Comparison of ENCODE assay signal across 1 cellular context in the genomic region with DNA sequence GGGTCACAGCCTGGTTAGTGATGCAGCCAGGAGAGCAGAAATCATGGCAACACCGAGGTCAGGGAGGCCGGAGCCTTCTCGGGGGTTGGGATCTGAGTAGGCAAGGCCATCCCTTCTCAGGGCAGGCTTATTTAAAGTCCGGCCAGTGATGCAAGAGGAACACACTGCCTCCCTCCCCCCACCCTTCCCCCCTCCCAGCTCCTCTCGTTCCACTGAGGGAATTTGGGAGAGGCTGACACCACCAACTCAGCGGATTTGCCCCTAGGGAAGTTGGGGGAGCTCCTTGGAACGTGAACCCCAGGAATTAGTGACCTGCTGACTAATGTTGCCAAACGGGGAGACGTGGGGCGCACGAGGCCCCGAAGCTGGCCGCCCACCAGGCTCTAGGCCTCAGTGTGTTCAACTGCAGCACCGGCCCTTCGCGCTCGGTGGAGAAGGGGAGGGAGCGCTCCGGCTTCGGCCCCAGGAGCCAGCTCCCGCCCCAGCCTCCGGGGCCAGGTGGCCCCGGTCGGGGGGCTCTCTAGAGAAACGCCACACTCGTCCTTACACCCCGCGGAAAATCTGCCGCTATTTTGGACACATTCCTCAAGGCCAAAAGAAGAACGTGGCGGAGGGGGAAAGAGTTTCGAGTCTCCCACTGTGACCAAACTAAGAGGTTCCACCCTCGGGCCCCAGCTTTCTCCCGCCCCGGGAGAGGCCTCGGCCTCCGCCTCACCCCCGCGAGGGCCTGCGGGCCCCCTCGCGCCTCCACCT.
TF ChIP-seq lines count a peak whose summit lies in the region.

No MANE protein-coding gene starts in this region.

TF ChIP-seq in HEK293, 187 proteins besides CTCF, POLR2A, EP300 and RAD21 (continued from another document):
- TF ChIP-seq, protein P1, sequence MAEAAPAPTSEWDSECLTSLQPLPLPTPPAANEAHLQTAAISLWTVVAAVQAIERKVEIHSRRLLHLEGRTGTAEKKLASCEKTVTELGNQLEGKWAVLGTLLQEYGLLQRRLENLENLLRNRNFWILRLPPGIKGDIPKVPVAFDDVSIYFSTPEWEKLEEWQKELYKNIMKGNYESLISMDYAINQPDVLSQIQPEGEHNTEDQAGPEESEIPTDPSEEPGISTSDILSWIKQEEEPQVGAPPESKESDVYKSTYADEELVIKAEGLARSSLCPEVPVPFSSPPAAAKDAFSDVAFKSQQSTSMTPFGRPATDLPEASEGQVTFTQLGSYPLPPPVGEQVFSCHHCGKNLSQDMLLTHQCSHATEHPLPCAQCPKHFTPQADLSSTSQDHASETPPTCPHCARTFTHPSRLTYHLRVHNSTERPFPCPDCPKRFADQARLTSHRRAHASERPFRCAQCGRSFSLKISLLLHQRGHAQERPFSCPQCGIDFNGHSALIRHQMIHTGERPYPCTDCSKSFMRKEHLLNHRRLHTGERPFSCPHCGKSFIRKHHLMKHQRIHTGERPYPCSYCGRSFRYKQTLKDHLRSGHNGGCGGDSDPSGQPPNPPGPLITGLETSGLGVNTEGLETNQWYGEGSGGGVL (tag by site-specific recombination; IDR thresholded peaks at IDR 0.05) = peak; percentile 68
- TF ChIP-seq ZNF138 (tag by site-specific recombination; IDR thresholded peaks at IDR 0.05; ENCODE audit: borderline replicate concordance) = no peak
- TF ChIP-seq ZBTB8A (tag by site-specific recombination; IDR thresholded peaks at IDR 0.05) = peak; percentile 6; the same call in 1 of the 2 replicates
- TF ChIP-seq, protein P2, sequence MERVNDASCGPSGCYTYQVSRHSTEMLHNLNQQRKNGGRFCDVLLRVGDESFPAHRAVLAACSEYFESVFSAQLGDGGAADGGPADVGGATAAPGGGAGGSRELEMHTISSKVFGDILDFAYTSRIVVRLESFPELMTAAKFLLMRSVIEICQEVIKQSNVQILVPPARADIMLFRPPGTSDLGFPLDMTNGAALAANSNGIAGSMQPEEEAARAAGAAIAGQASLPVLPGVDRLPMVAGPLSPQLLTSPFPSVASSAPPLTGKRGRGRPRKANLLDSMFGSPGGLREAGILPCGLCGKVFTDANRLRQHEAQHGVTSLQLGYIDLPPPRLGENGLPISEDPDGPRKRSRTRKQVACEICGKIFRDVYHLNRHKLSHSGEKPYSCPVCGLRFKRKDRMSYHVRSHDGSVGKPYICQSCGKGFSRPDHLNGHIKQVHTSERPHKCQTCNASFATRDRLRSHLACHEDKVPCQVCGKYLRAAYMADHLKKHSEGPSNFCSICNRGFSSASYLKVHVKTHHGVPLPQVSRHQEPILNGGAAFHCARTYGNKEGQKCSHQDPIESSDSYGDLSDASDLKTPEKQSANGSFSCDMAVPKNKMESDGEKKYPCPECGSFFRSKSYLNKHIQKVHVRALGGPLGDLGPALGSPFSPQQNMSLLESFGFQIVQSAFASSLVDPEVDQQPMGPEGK (tag by site-specific recombination; IDR thresholded peaks at IDR 0.05) = peak; percentile 5; the same call in 1 of the 2 replicates
- TF ChIP-seq, protein P3, sequence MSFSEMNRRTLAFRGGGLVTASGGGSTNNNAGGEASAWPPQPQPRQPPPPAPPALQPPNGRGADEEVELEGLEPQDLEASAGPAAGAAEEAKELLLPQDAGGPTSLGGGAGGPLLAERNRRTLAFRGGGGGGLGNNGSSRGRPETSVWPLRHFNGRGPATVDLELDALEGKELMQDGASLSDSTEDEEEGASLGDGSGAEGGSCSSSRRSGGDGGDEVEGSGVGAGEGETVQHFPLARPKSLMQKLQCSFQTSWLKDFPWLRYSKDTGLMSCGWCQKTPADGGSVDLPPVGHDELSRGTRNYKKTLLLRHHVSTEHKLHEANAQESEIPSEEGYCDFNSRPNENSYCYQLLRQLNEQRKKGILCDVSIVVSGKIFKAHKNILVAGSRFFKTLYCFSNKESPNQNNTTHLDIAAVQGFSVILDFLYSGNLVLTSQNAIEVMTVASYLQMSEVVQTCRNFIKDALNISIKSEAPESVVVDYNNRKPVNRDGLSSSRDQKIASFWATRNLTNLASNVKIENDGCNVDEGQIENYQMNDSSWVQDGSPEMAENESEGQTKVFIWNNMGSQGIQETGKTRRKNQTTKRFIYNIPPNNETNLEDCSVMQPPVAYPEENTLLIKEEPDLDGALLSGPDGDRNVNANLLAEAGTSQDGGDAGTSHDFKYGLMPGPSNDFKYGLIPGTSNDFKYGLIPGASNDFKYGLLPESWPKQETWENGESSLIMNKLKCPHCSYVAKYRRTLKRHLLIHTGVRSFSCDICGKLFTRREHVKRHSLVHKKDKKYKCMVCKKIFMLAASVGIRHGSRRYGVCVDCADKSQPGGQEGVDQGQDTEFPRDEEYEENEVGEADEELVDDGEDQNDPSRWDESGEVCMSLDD (tag by site-specific recombination; IDR thresholded peaks at IDR 0.05) = peak; percentile 57; the same call in 1 of the 2 replicates
- TF ChIP-seq ZNF394 (tag by site-specific recombination; IDR thresholded peaks at IDR 0.05; ENCODE audit: borderline replicate concordance) = no peak
- peak; percentile 11; the same call in 1 of the 2 replicates for TF ChIP-seq KLF1 (tag by site-specific recombination; IDR thresholded peaks at IDR 0.05)
- TF ChIP-seq ZEB2 (tag by site-specific recombination; IDR thresholded peaks at IDR 0.05) = 0 out of 2 replicates have a peak, but pooled peaks have one; percentile 16
- TF ChIP-seq GLIS2 (tag by site-specific recombination; IDR thresholded peaks at IDR 0.05) = peak; percentile 83
- TF ChIP-seq SP2 (tag by site-specific recombination; IDR thresholded peaks at IDR 0.05) = peak; percentile 43
- TF ChIP-seq, protein P4, sequence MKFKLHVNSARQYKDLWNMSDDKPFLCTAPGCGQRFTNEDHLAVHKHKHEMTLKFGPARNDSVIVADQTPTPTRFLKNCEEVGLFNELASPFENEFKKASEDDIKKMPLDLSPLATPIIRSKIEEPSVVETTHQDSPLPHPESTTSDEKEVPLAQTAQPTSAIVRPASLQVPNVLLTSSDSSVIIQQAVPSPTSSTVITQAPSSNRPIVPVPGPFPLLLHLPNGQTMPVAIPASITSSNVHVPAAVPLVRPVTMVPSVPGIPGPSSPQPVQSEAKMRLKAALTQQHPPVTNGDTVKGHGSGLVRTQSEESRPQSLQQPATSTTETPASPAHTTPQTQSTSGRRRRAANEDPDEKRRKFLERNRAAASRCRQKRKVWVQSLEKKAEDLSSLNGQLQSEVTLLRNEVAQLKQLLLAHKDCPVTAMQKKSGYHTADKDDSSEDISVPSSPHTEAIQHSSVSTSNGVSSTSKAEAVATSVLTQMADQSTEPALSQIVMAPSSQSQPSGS (tag by site-specific recombination; IDR thresholded peaks at IDR 0.05; ENCODE audit: low read depth) = no peak
- TF ChIP-seq EGR2 (tag by site-specific recombination; IDR thresholded peaks at IDR 0.05; ENCODE audit: low read depth) = peak; percentile 17; the same call in 1 of the 2 replicates
- TF ChIP-seq ZNF548 (tag by site-specific recombination; IDR thresholded peaks at IDR 0.05) = no peak
- 0 out of 2 replicates have a peak, but pooled peaks have one; percentile 27 for TF ChIP-seq ZNF24 (tag by site-specific recombination; IDR thresholded peaks at IDR 0.05)
- TF ChIP-seq KLF9 (tag by site-specific recombination; IDR thresholded peaks at IDR 0.05; ENCODE audit: low read depth) = peak; percentile 33; the same call in 1 of the 2 replicates
- no peak for TF ChIP-seq ZFP3 (tag by site-specific recombination; IDR thresholded peaks at IDR 0.05; ENCODE audit: low read depth)
- TF ChIP-seq, protein P5, sequence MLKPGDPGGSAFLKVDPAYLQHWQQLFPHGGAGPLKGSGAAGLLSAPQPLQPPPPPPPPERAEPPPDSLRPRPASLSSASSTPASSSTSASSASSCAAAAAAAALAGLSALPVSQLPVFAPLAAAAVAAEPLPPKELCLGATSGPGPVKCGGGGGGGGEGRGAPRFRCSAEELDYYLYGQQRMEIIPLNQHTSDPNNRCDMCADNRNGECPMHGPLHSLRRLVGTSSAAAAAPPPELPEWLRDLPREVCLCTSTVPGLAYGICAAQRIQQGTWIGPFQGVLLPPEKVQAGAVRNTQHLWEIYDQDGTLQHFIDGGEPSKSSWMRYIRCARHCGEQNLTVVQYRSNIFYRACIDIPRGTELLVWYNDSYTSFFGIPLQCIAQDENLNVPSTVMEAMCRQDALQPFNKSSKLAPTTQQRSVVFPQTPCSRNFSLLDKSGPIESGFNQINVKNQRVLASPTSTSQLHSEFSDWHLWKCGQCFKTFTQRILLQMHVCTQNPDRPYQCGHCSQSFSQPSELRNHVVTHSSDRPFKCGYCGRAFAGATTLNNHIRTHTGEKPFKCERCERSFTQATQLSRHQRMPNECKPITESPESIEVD (tag by site-specific recombination; IDR thresholded peaks at IDR 0.05) = no peak
- TF ChIP-seq, protein P6, sequence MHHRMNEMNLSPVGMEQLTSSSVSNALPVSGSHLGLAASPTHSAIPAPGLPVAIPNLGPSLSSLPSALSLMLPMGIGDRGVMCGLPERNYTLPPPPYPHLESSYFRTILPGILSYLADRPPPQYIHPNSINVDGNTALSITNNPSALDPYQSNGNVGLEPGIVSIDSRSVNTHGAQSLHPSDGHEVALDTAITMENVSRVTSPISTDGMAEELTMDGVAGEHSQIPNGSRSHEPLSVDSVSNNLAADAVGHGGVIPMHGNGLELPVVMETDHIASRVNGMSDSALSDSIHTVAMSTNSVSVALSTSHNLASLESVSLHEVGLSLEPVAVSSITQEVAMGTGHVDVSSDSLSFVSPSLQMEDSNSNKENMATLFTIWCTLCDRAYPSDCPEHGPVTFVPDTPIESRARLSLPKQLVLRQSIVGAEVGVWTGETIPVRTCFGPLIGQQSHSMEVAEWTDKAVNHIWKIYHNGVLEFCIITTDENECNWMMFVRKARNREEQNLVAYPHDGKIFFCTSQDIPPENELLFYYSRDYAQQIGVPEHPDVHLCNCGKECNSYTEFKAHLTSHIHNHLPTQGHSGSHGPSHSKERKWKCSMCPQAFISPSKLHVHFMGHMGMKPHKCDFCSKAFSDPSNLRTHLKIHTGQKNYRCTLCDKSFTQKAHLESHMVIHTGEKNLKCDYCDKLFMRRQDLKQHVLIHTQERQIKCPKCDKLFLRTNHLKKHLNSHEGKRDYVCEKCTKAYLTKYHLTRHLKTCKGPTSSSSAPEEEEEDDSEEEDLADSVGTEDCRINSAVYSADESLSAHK (tag by site-specific recombination; IDR thresholded peaks at IDR 0.05) = peak; percentile 64
- TF ChIP-seq ZSCAN30 (tag by site-specific recombination; IDR thresholded peaks at IDR 0.05) = peak; percentile 40; the same call in 1 of the 2 replicates
- TF ChIP-seq, protein P7, sequence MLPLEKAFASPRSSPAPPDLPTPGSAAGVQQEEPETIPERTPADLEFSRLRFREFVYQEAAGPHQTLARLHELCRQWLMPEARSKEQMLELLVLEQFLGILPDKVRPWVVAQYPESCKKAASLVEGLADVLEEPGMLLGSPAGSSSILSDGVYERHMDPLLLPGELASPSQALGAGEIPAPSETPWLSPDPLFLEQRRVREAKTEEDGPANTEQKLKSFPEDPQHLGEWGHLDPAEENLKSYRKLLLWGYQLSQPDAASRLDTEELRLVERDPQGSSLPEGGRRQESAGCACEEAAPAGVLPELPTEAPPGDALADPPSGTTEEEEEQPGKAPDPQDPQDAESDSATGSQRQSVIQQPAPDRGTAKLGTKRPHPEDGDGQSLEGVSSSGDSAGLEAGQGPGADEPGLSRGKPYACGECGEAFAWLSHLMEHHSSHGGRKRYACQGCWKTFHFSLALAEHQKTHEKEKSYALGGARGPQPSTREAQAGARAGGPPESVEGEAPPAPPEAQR (tag by site-specific recombination; IDR thresholded peaks at IDR 0.05) = no peak
- TF ChIP-seq ZBTB1 (tag by site-specific recombination; IDR thresholded peaks at IDR 0.05) = no peak
- TF ChIP-seq ZFHX2 (tag by site-specific recombination; conservative IDR thresholded peaks at IDR 0.05) = peak; percentile 67
- no peak for TF ChIP-seq ZNF707 (tag by site-specific recombination; IDR thresholded peaks at IDR 0.05)
- no peak for TF ChIP-seq ZNF571 (tag by site-specific recombination; IDR thresholded peaks at IDR 0.05)
- 0 out of 2 replicates have a peak, but pooled peaks have one; percentile 28 for TF ChIP-seq KLF10 (tag by site-specific recombination; IDR thresholded peaks at IDR 0.05)
- peak; percentile 6; the same call in 1 of the 2 replicates for TF ChIP-seq ZNF423 (tag by site-specific recombination; IDR thresholded peaks at IDR 0.05)
- TF ChIP-seq YY1 (tag by site-specific recombination; IDR thresholded peaks at IDR 0.05) = no peak
- TF ChIP-seq SCRT2 (tag by site-specific recombination; IDR thresholded peaks at IDR 0.05) = no peak
- TF ChIP-seq, protein P8, sequence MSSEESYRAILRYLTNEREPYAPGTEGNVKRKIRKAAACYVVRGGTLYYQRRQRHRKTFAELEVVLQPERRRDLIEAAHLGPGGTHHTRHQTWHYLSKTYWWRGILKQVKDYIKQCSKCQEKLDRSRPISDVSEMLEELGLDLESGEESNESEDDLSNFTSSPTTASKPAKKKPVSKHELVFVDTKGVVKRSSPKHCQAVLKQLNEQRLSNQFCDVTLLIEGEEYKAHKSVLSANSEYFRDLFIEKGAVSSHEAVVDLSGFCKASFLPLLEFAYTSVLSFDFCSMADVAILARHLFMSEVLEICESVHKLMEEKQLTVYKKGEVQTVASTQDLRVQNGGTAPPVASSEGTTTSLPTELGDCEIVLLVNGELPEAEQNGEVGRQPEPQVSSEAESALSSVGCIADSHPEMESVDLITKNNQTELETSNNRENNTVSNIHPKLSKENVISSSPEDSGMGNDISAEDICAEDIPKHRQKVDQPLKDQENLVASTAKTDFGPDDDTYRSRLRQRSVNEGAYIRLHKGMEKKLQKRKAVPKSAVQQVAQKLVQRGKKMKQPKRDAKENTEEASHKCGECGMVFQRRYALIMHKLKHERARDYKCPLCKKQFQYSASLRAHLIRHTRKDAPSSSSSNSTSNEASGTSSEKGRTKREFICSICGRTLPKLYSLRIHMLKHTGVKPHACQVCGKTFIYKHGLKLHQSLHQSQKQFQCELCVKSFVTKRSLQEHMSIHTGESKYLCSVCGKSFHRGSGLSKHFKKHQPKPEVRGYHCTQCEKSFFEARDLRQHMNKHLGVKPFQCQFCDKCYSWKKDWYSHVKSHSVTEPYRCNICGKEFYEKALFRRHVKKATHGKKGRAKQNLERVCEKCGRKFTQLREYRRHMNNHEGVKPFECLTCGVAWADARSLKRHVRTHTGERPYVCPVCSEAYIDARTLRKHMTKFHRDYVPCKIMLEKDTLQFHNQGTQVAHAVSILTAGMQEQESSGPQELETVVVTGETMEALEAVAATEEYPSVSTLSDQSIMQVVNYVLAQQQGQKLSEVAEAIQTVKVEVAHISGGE (tag by site-specific recombination; conservative IDR thresholded peaks at IDR 0.05; ENCODE audit: low read depth) = 0 out of 2 replicates have a peak, but pooled peaks have one; percentile 39
- peak; percentile 24; the same call in 1 of the 2 replicates for TF ChIP-seq SP3 (tag by site-specific recombination; IDR thresholded peaks at IDR 0.05)
